Comparison of ENCODE assay signal across 25 cellular contexts in the genomic region with DNA sequence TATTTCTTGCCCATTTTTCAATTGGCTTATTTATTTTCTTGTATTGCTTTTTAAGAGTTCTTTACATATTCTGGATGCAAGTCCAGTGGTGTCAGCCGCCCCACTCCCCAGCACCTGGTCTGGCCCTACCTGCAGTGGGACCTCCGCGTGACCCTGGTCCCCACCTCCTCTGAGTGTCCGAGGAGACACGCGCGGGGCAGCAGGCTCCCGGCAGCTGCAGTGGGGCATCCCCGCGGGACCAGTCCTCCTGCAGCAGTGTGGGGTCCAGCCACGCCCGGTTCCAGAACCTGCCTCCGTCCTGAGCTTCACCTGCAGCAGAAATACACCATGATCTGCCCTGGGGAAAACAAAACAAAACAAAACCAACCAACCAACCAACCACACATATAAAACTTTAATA.
"Had no signal": no experiment of that assay in that cellular context is flagged by ENCODE, and none has a peak within 500 bp of the region (broad histone marks: within the 10 kb centered on the region; RNA-seq: fewer than 3 reads in every experiment).

No MANE protein-coding gene starts in this region.

- FAIRE-seq: keratinocyte had no signal

- H3K4me1 ChIP-seq: neural progenitor cell, psoas muscle, sigmoid colon, thyroid gland, vagina had no signal

- H3K27ac ChIP-seq: neural progenitor cell, ovary, sigmoid colon, stomach, thyroid gland, vagina had no signal

- H3K27ac Mint-ChIP-seq: memory B cell; mesothelial cell of epicardium; neural progenitor cell; stimulated activated effector memory CD8-positive, alpha-beta T cell treated with anti-CD3 and anti-CD28 coated beads, Interleukin-12 subunit alpha, Interleukin-12 subunit beta, amount 100 ng/mL, for 72 hours had no signal

- H3K36me3 ChIP-seq: gastrocnemius medialis, neural progenitor cell, ovary, sigmoid colon, stomach, thyroid gland, upper lobe of left lung, vagina had no signal

- H3K9me3 ChIP-seq: gastrocnemius medialis, mucosa of descending colon, ovary, psoas muscle, sigmoid colon, stomach, thyroid gland, upper lobe of left lung, vagina had no signal

- H3K4me1 Mint-ChIP-seq: stimulated activated effector memory CD8-positive, alpha-beta T cell treated with anti-CD3 and anti-CD28 coated beads, Interleukin-12 subunit alpha, Interleukin-12 subunit beta, amount 100 ng/mL, for 72 hours had no signal

- H3K4me3 ChIP-seq: gastrocnemius medialis, lung, mucosa of descending colon, neural progenitor cell, ovary, psoas muscle, sigmoid colon, stomach, thyroid gland, upper lobe of left lung, vagina had no signal

- DNase-seq: cortex of kidney; foreskin fibroblast; gastrocnemius medialis; head of caudate nucleus; mucosa of descending colon; naive B cell; nucleus accumbens; ovary; psoas muscle; sigmoid colon; stimulated activated CD4-positive, alpha-beta T cell treated with anti-CD3 and anti-CD28 coated beads, Interleukin-2, amount 100 ng/mL, for 24 hours; stimulated activated CD4-positive, alpha-beta T cell treated with anti-CD3 and anti-CD28 coated beads, Interleukin-4, amount 100 ng/mL, for 24 hours; stimulated activated naive CD4-positive, alpha-beta T cell treated with Interleukin-2 at 50 U/mL for 16 hours; stomach; thyroid gland had no signal

- H3K4me3 Mint-ChIP-seq: memory B cell; mesothelial cell of epicardium; naive B cell; nephron; neural progenitor cell; stimulated activated effector memory CD8-positive, alpha-beta T cell treated with anti-CD3 and anti-CD28 coated beads, Interleukin-12 subunit alpha, Interleukin-12 subunit beta, amount 100 ng/mL, for 72 hours had no signal

- H3K27me3 ChIP-seq: gastrocnemius medialis, neural progenitor cell, ovary, sigmoid colon, stomach, thyroid gland, upper lobe of left lung, vagina had no signal

- ATAC-seq: gastrocnemius medialis; left lobe of liver; mucosa of descending colon; psoas muscle; stimulated activated effector memory CD8-positive, alpha-beta T cell treated with anti-CD3 and anti-CD28 coated beads, Interleukin-12 subunit alpha, Interleukin-12 subunit beta, amount 100 ng/mL, for 72 hours had no signal

- H3K9ac ChIP-seq: neural progenitor cell had no signal

- H3K4me2 ChIP-seq: neural progenitor cell had no signal

- H3K36me3 Mint-ChIP-seq: neural progenitor cell; stimulated activated effector memory CD8-positive, alpha-beta T cell treated with anti-CD3 and anti-CD28 coated beads, Interleukin-12 subunit alpha, Interleukin-12 subunit beta, amount 100 ng/mL, for 72 hours had no signal
